In the genomic region with DNA sequence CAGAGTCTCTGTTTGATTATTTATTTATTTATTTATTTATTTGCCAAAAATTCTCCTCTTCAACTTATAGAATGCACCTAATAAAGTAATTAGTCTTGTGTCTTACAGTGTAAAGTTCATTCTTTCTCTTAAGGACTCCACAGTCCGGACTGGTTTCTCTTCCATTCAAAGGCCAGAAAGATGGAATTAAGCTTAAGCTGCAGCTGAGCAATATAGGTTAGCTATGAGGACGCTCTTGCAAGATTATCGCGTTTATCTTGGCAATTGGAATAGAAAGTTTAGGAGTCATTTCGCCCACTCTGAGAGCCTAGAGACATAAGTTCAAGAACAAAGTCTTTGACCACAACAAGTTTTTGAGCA, we compare ENCODE assay signal across 1 cellular context.
TF ChIP-seq lines count a peak whose summit lies in the region.

No MANE protein-coding gene starts in this region.

TF ChIP-seq in IMR-90, 13 proteins besides CTCF, POLR2A, EP300 and RAD21 (continued from another document):
- TF ChIP-seq MXI1 (IDR thresholded peaks at IDR 0.05; ENCODE audit: borderline replicate concordance, low read depth, low read length) (no peak), RCOR1 (IDR thresholded peaks at IDR 0.05; ENCODE audit: insufficient replicate concordance, low read length) (no peak), CHD1 (IDR thresholded peaks at IDR 0.05; ENCODE audit: low read depth, low read length) (no peak), MAFK (IDR thresholded peaks at IDR 0.05; ENCODE audit: low read depth, low read length) (no peak), USF2 (IDR thresholded peaks at IDR 0.05; ENCODE audit: low read depth, low read length) (no peak), ELK1 (IDR thresholded peaks at IDR 0.05; ENCODE audit: borderline replicate concordance, low read depth, low read length) (no peak), NFE2L2 (IDR thresholded peaks at IDR 0.05; ENCODE audit: low read depth, low read length) (no peak)
